ENCODE assay signal across 1 cellular context in genomic region chr13:74133657-74134201, GRCh38.
TF ChIP-seq lines count a peak whose summit lies in the region.

No MANE protein-coding gene starts in this region.

TF ChIP-seq in GM12878, 131 proteins besides CTCF, POLR2A, EP300 and RAD21 (continued from another document):
- TF ChIP-seq SRF (IDR thresholded peaks at IDR 0.05; ENCODE audit: low read depth in 2 of 2, low read length in 2 of 2) (no peak), MEF2B (IDR thresholded peaks at IDR 0.05; ENCODE audit: partially characterized antibody, poor library complexity, severe bottlenecking) (peak; percentile 23), JUND (IDR thresholded peaks at IDR 0.05; ENCODE audit: low read depth, low read length) (no peak), HDAC6 (IDR thresholded peaks at IDR 0.05; ENCODE audit: unreplicated experiment) (no peak)
